ENCODE assay signal across 12 cellular contexts in genomic region chr16:31331807-31332301, GRCh38. TPM values are rescaled to one million over a fixed set of nuclear protein-coding genes. Genes with fewer than 3 reads are reported as not detected.
DNase-seq lines count a peak whose midpoint lies in the region; ATAC-seq and TF ChIP-seq lines count a peak whose summit lies in the region.
"Had no signal": no experiment of that assay in that cellular context is flagged by ENCODE, and none has a peak within 500 bp of the region (broad histone marks: within the 10 kb centered on the region; RNA-seq: fewer than 3 reads in every experiment).

No MANE protein-coding gene starts in this region.

- DNase-seq in CD14-positive monocyte (ENCODE audit: low spot score) (no peak), H9 (no peak), mammary epithelial cell (peak; percentile 9), natural killer cell (no peak), NCI-H146 treated with DMSO at 0.1 percent for 48 hours (lab: John Stamatoyannopoulos, UW; ENCODE audit: unreplicated experiment) (no peak), NCI-H1694 (lab: John Stamatoyannopoulos, UW) (no peak)
- no peak for DNase-seq in stimulated activated CD4-positive, alpha-beta T cell treated with anti-CD3 and anti-CD28 coated beads, Interleukin-12 subunit alpha, Interleukin-12 subunit beta, amount 100 ng/mL, for 4 hours
- no peak for DNase-seq in stimulated activated CD4-positive, alpha-beta T cell treated with anti-CD3 and anti-CD28 coated beads, Interleukin-2, amount 100 ng/mL, for 24 hours
- DNase-seq: central memory CD4-positive, alpha-beta T cell; NCI-H187; tibial artery had no signal

- H4K8ac ChIP-seq in H9 (replicated peaks; ENCODE audit: insufficient read length, low read depth, low read length): no peak overlapping the region

- H3K4me3 Mint-ChIP-seq in CD14-positive monocyte: peak overlapping the region in 1 of 2 donors; percentile 2
- peak overlapping the region; percentile 40 to 79 for H3K4me3 Mint-ChIP-seq in H9
- H3K4me3 Mint-ChIP-seq in natural killer cell: peak overlapping the region; percentile 64

- H4K5ac ChIP-seq in H9 (ENCODE audit: insufficient read length, low read depth, low read length): no peak overlapping the region

- H2BK15ac ChIP-seq in H9 (ENCODE audit: low read depth, low read length): no peak overlapping the region

- no peak for TF ChIP-seq CTCF in CD14-positive monocyte (IDR thresholded peaks at IDR 0.05)
- TF ChIP-seq CTCF in H9 (conservative IDR thresholded peaks at IDR 0.05): no peak
- TF ChIP-seq CTCF in mammary epithelial cell (conservative IDR thresholded peaks at IDR 0.05 in 1 of 2, IDR thresholded peaks at IDR 0.05 in 1 of 2; ENCODE audit: extremely low read depth in 1 of 2, insufficient read depth in 1 of 2, low read depth in 1 of 2, low read length in 2 of 2): no peak
- TF ChIP-seq CTCF in natural killer cell (IDR thresholded peaks at IDR 0.05): no peak

- H3K27me3 Mint-ChIP-seq in CD14-positive monocyte (ENCODE audit: low read depth in 3 of 3): peaks cover 0 to 6% (median 0%) of the 10 kb centered on the region in 3 donors
- peaks cover 37% of the 10 kb centered on the region for H3K27me3 Mint-ChIP-seq in H9 (ENCODE audit: low read depth)
- peaks cover 0 to 2% of the 10 kb centered on the region in 2 donors for H3K27me3 Mint-ChIP-seq in natural killer cell (ENCODE audit: low read depth in 2 of 2)

- H3K9ac ChIP-seq in H9 (ENCODE audit: extremely low read depth, insufficient read length, low read length): no peak overlapping the region
- no peak overlapping the region for H3K9ac ChIP-seq in mammary epithelial cell (ENCODE audit: insufficient read depth, low read length)
- H3K9ac ChIP-seq: parathyroid adenoma had no signal

- H3K79me2 ChIP-seq in H9 (ENCODE audit: insufficient read depth, low read length): no peaks in the 10 kb centered on the region
- no peaks in the 10 kb centered on the region for H3K79me2 ChIP-seq in mammary epithelial cell (ENCODE audit: insufficient read depth, low read length)
- H3K79me2 ChIP-seq: parathyroid adenoma had no signal

- H4K20me1 ChIP-seq in H9 (ENCODE audit: control insufficient read depth, insufficient read depth, insufficient read length): no peaks in the 10 kb centered on the region
- no peaks in the 10 kb centered on the region for H4K20me1 ChIP-seq in mammary epithelial cell (ENCODE audit: insufficient read depth, low read length)

- H3K4me2 ChIP-seq in H9 (ENCODE audit: insufficient read depth, insufficient read length, low read length) (peak overlapping the region; percentile 48), mammary epithelial cell (ENCODE audit: insufficient read depth, low read depth, low read length) (peak overlapping the region; percentile 61)

- no peak overlapping the region for H2BK120ac ChIP-seq in H9 (ENCODE audit: low read depth, low read length, poor library complexity, severe bottlenecking)

- H3K14ac ChIP-seq in H9 (ENCODE audit: insufficient read depth, low read length): no peak overlapping the region

- no peak overlapping the region for H3K56ac ChIP-seq in H9 (ENCODE audit: insufficient read length, low read depth, low read length)

- no CpG with 5 or more reads among the region's 23 CpGs for WGBS in H9 (ENCODE audit: extremely low coverage, insufficient read length, low lambda C conversion rate)
- 52% methylated on average over 14 of the region's 23 CpGs for WGBS in mammary epithelial cell (ENCODE audit: low coverage, missing lambda C conversion rate)

- no peak overlapping the region for H2AK5ac ChIP-seq in H9 (ENCODE audit: insufficient read length, low read length)

- in situ Hi-C loops in mammary epithelial cell (cut with MboI; ENCODE audit: low sequenced_read_pairs in 2 of 2): no loop called here

- no peak overlapping the region for H4K91ac ChIP-seq in H9 (ENCODE audit: insufficient read length, low read depth, low read length)

- no peak overlapping the region for H2BK20ac ChIP-seq in H9 (ENCODE audit: low read depth, low read length, poor library complexity, severe bottlenecking)

- H3K4me1 ChIP-seq in H9 (ENCODE audit: insufficient read depth, low read length): peaks cover 2% of the 10 kb centered on the region; the same call in 1 of the 2 replicates
- peaks cover 6% of the 10 kb centered on the region for H3K4me1 ChIP-seq in mammary epithelial cell (ENCODE audit: insufficient read depth, low read length)

- no peak overlapping the region for H2BK12ac ChIP-seq in H9 (ENCODE audit: insufficient read length, low read depth, low read length)

- ATAC-seq in natural killer cell: no peak

- H3K4ac ChIP-seq in H9 (ENCODE audit: low read depth, low read length): no peak overlapping the region

- no peaks in the 10 kb centered on the region for H3K9me3 ChIP-seq in H9 (ENCODE audit: control insufficient read depth, low read depth, low read length)
- H3K9me3 ChIP-seq in mammary epithelial cell (replicated peaks; ENCODE audit: insufficient read depth, low read length): no peaks in the 10 kb centered on the region
- H3K9me3 ChIP-seq: tibial artery had no signal

- dilution Hi-C loops in mammary epithelial cell (cut with HindIII; ENCODE audit: low sequenced_read_pairs): loop anchor here (5.0 to 10.0 kb wide), 4 partner anchors 45 to 257 kb away; partner anchors contain the start of genes COX6A2, ZNF646 and ZNF668

- H3K4me3 ChIP-seq in mammary epithelial cell (replicated peaks in 1 of 3; ENCODE audit: insufficient read depth in 1 of 3, low read depth in 2 of 3, low read length in 3 of 3): no peak overlapping the region

- H3K27ac Mint-ChIP-seq in CD14-positive monocyte: peak overlapping the region in 4 of 7 donors; percentile 43 to 76 (median 58)
- H3K27ac Mint-ChIP-seq in H9: peak overlapping the region in 1 of 3 experiments; percentile 80; a peak in 2 of 7 replicates
- H3K27ac Mint-ChIP-seq in natural killer cell: peak overlapping the region in 1 of 2 donors; percentile 68

- CTCF ChIA-PET in mammary epithelial cell (lab: Charles Lee; ENCODE audit: low non-redundant PET): no interaction called here

- H3T11ph ChIP-seq in H9 (ENCODE audit: low read length): no peak overlapping the region

- H3K4me1 Mint-ChIP-seq in CD14-positive monocyte: peaks cover 31% of the 10 kb centered on the region
- peaks cover 22 to 25% of the 10 kb centered on the region in 2 experiments for H3K4me1 Mint-ChIP-seq in H9
- H3K4me1 Mint-ChIP-seq in natural killer cell: peaks cover 31 to 46% of the 10 kb centered on the region in 2 donors

- H3K79me1 ChIP-seq in H9 (ENCODE audit: insufficient read depth, low read depth, low read length, poor library complexity, severe bottlenecking): no peaks in the 10 kb centered on the region

- BruUV-seq in mammary epithelial cell (replicated peaks; lab: Mats Ljungman, UMichigan): no TSS peak

- intact Hi-C loops in CD14-positive monocyte (cut with micrococcal nuclease) (loop anchor here in 1 of 2 donors (5.0 kb wide), 1 partner anchor 35 kb away; no protein-coding TSS in a partner anchor), mammary epithelial cell (cut with micrococcal nuclease) (loop anchor here (2.0 to 5.0 kb wide), 4 partner anchors 35 to 190 kb away; partner anchors contain the start of gene FUS), natural killer cell (cut with micrococcal nuclease) (loop anchor here (5.0 to 10.0 kb wide), 2 partner anchors 103 to 130 kb away; partner anchors contain the start of gene PYCARD)

- no peak overlapping the region for H2BK5ac ChIP-seq in H9 (ENCODE audit: insufficient read length, low read length)

- no peak overlapping the region for H3K27ac ChIP-seq in H9 (ENCODE audit: insufficient read length, low read depth, low read length)
- H3K27ac ChIP-seq in mammary epithelial cell (ENCODE audit: insufficient read depth, low read depth, low read length): no peak overlapping the region
- H3K27ac ChIP-seq: parathyroid adenoma, tibial artery had no signal

- no peaks in the 10 kb centered on the region for H3K36me3 ChIP-seq in mammary epithelial cell (ENCODE audit: insufficient read depth, low read length)
- H3K36me3 ChIP-seq: tibial artery had no signal

- H2AFZ ChIP-seq in H9 (ENCODE audit: low read length): no peak overlapping the region
- H2AFZ ChIP-seq in mammary epithelial cell (ENCODE audit: low read depth, low read length): no peak overlapping the region

- H3K23ac ChIP-seq in H9 (ENCODE audit: insufficient read length, low read depth, low read length): no peak overlapping the region

- H3K18ac ChIP-seq in H9 (ENCODE audit: insufficient read length, low read depth, low read length): no peak overlapping the region

- H3K23me2 ChIP-seq in H9 (ENCODE audit: insufficient read length, low read depth, low read length, poor library complexity, severe bottlenecking): peaks cover 4% of the 10 kb centered on the region

- H3K36me3 Mint-ChIP-seq in CD14-positive monocyte (peaks cover 49 to 61% of the 10 kb centered on the region in 2 donors), H9 (ENCODE audit: insufficient read depth in 1 of 3, low read depth in 3 of 3) (no peaks in the 10 kb centered on the region; a peak in 1 of 7 replicates), natural killer cell (peaks cover 5% of the 10 kb centered on the region)

- peaks cover 0 to 3% (median 0%) of the 10 kb centered on the region in 7 donors for H3K9me3 Mint-ChIP-seq in CD14-positive monocyte
- H3K9me3 Mint-ChIP-seq in H9: peaks cover 2 to 4% of the 10 kb centered on the region in 2 experiments; a peak in 3 of 5 replicates
- H3K9me3 Mint-ChIP-seq in natural killer cell: no peaks in the 10 kb centered on the region

- peaks cover 14% of the 10 kb centered on the region; the same call in 1 of the 2 replicates for H3K27me3 ChIP-seq in H9 (ENCODE audit: insufficient read depth, low read length)
- H3K27me3 ChIP-seq in mammary epithelial cell (ENCODE audit: insufficient read depth, low read length): peaks cover 22% of the 10 kb centered on the region

RNA-seq across cellular contexts. Expression of gene ITGAX, which starts 23.1 kb away (rescaled TPM):
- 10 to 100 TPM; 40.7 to 71.3 TPM for polyA plus RNA-seq in CD14-positive monocyte
- total RNA-seq in H9 (2021): 0.15 and 0.28 TPM in 2 replicates
- under 1 TPM in 1 of 2 donors, not detected in 1; 0.16 TPM for total RNA-seq in mammary epithelial cell
- polyA plus RNA-seq in mammary epithelial cell: 0.25 TPM
- not detected for polyA minus RNA-seq in mammary epithelial cell
- total RNA-seq in natural killer cell: 100 to 1,000 TPM; 224 to 249 (median 233) TPM

Comparison
In these comparisons a context has a peak if more than half of its experiments do, and no peak if none do; other contexts are left out.
1. RNA of gene ITGAX, which starts 23.1 kb away (total RNA-seq): 224 to 249 TPM in natural killer cell; 0.15 to 0.28 TPM in H9 and 0.16 TPM in mammary epithelial cell; every median in the first group is over 100 times any median in the second.